ENCODE assay signal across 17 cellular contexts in the genomic region with DNA sequence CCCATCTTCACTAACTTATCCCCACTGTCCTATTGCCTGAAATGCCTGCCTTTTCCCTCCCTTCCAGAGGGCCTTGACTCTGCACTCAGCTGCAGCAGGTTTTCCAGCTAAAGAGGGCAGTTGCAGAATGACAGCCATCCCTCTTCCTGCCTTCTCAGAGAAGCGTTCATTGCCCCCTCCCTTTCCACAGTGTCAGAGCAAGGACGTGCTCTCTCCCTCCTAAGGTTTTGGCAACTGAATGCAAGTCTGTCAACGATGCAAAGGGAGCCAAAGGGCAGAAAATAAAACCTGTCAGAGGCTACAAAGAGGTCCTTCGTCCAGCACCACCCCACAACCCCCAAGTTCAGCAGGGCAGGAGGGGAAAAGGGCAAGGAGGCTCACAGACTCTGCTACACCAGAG.
DNase-seq lines count a peak whose midpoint lies in the region; ATAC-seq, FAIRE-seq and TF ChIP-seq lines count a peak whose summit lies in the region.
"Had no signal": no experiment of that assay in that cellular context is flagged by ENCODE, and none has a peak within 500 bp of the region (broad histone marks: within the 10 kb centered on the region; RNA-seq: fewer than 3 reads in every experiment).

No MANE protein-coding gene starts in this region.

- no peak overlapping the region for H2BK12ac ChIP-seq in neuronal stem cell (ENCODE audit: low read length)

- no peak overlapping the region for H2BK15ac ChIP-seq in neuronal stem cell (ENCODE audit: low read length)

- H3K4me2 ChIP-seq in HepG2 (ENCODE audit: low read depth, low read length), result no peak overlapping the region
- no peak overlapping the region for H3K4me2 ChIP-seq in neuronal stem cell (ENCODE audit: insufficient read depth, low read length, poor library complexity, severe bottlenecking)

- H3K4ac ChIP-seq in neuronal stem cell (ENCODE audit: low read length), result no peak overlapping the region

- no peak overlapping the region for H3K4me3 ChIP-seq in HepG2 (replicated peaks in 1 of 3; ENCODE audit: insufficient read depth in 1 of 3, low read depth in 2 of 3, low read length in 3 of 3)
- H3K4me3 ChIP-seq in right lobe of liver, result no peak overlapping the region
- no peak overlapping the region for H3K4me3 ChIP-seq in neuronal stem cell (ENCODE audit: low read length in 2 of 2)

- FAIRE-seq in HepG2 (lab: Jason Lieb, UNC), result no peak
- FAIRE-seq: D721Med, GM19239, H54 had no signal

- peak overlapping the region; percentile 35 for H3K18ac ChIP-seq in neuronal stem cell (ENCODE audit: low read length)

- H4K20me1 ChIP-seq in HepG2 (ENCODE audit: insufficient read depth, low read length), result no peaks in the 10 kb centered on the region

- no peaks in the 10 kb centered on the region for H3K79me1 ChIP-seq in neuronal stem cell (ENCODE audit: low read depth, low read length)

- H3K27me3 ChIP-seq in HepG2 (ENCODE audit: control insufficient read depth in 1 of 2, insufficient read depth in 2 of 2, low read length in 2 of 2) (no peaks in the 10 kb centered on the region), right lobe of liver (no peaks in the 10 kb centered on the region), neuronal stem cell (ENCODE audit: control insufficient read depth in 3 of 3, insufficient read depth in 3 of 3, low read depth in 1 of 3, low read length in 3 of 3) (peaks cover 0 to 6% (median 0%) of the 10 kb centered on the region in 3 experiments)

- H3K9me3 ChIP-seq in HepG2 (ENCODE audit: low read length) (no peaks in the 10 kb centered on the region), right lobe of liver (no peaks in the 10 kb centered on the region), neuronal stem cell (replicated peaks in 1 of 2; ENCODE audit: control insufficient read depth in 2 of 2, insufficient read depth in 1 of 2, low read depth in 1 of 2, low read length in 2 of 2) (no peaks in the 10 kb centered on the region)

- intact Hi-C loops in HepG2 (cut with micrococcal nuclease; ENCODE audit: unreplicated experiment), result no loop called here
- intact Hi-C loops in right lobe of liver (cut with DNase I), result no loop called here

- no peaks in the 10 kb centered on the region for H3K79me2 ChIP-seq in HepG2 (ENCODE audit: insufficient read depth, low read length)

- DNase-seq in DMS 273 (lab: John Stamatoyannopoulos, UW; ENCODE audit: unreplicated experiment) (peak; percentile 17), DMS 273 treated with DMSO at 0.1 percent for 48 hours (lab: John Stamatoyannopoulos, UW) (no peak), HepG2 (ENCODE audit: low spot score) (no peak), right lobe of liver (no peak), neuronal stem cell (ENCODE audit: low spot score) (no peak), NCI-H69 (lab: John Stamatoyannopoulos, UW) (no peak), superior temporal gyrus (ENCODE audit: extremely low spot score) (no peak)
- DNase-seq: CD8-positive, alpha-beta T cell; COR-L47; DMS53; GF-D8 had no signal

- 10% methylated on average over 4 of the region's 4 CpGs for WGBS in HepG2 (ENCODE audit: low lambda C conversion rate)
- WGBS in right lobe of liver (ENCODE audit: insufficient coverage, low coverage, low lambda C conversion rate, missing lambda C conversion rate), result 41% methylated on average over 3 of the region's 4 CpGs
- WGBS in neuronal stem cell (ENCODE audit: extremely low coverage in 2 of 2, insufficient read length in 2 of 2, insufficient replicate concordance in 1 of 2), 2 donors, result no CpG with 5 or more reads among the region's 4 CpGs

- BruUV-seq in HepG2 (replicated peaks; lab: Mats Ljungman, UMichigan), result no TSS peak

- H3K36me3 ChIP-seq in HepG2 (replicated peaks in 1 of 2; ENCODE audit: control insufficient read depth in 1 of 2, insufficient read depth in 2 of 2, low read length in 2 of 2), result no peaks in the 10 kb centered on the region
- no peaks in the 10 kb centered on the region for H3K36me3 ChIP-seq in right lobe of liver
- no peaks in the 10 kb centered on the region for H3K36me3 ChIP-seq in neuronal stem cell (replicated peaks in 1 of 2; ENCODE audit: control insufficient read depth in 2 of 2, insufficient read depth in 2 of 2, low read length in 2 of 2)

- H2BK5ac ChIP-seq in neuronal stem cell (ENCODE audit: low read length), result no peak overlapping the region

- H3K27ac ChIP-seq in HepG2 (ENCODE audit: extremely low read length, insufficient read depth, low read length), result no peak overlapping the region
- H3K27ac ChIP-seq in right lobe of liver, result no peak overlapping the region
- no peak overlapping the region for H3K27ac ChIP-seq in neuronal stem cell (replicated peaks; ENCODE audit: low read length)
- H3K27ac ChIP-seq: 22Rv1, HL-60 had no signal

- no peak for TF ChIP-seq RAD21 in HepG2 (CRISPR knock-in tag; IDR thresholded peaks at IDR 0.05)

- TF ChIP-seq EP300 in HepG2 (IDR thresholded peaks at IDR 0.05; ENCODE audit: low read depth in 2 of 2, low read length in 2 of 2) (no peak), HepG2 (CRISPR knock-in tag; IDR thresholded peaks at IDR 0.05; ENCODE audit: borderline replicate concordance) (no peak)

- H4K91ac ChIP-seq in neuronal stem cell (ENCODE audit: low read depth, low read length, poor library complexity), result no peak overlapping the region

- peak; percentile 38; the same call in 2 of the 3 replicates for ATAC-seq in HepG2
- no peak for ATAC-seq in right lobe of liver
- ATAC-seq: CD8-positive, alpha-beta T cell; HCT116 had no signal

- no peak for TF ChIP-seq CTCF in HepG2 (CRISPR knock-in tag; IDR thresholded peaks at IDR 0.05)
- TF ChIP-seq CTCF in right lobe of liver (IDR thresholded peaks at IDR 0.05), result no peak

- no peak overlapping the region for H4K8ac ChIP-seq in neuronal stem cell (ENCODE audit: low read depth, low read length)

- H3K23ac ChIP-seq in neuronal stem cell (ENCODE audit: low read depth, low read length, poor library complexity), result no peak overlapping the region

- H3K4me1 ChIP-seq in HepG2 (ENCODE audit: insufficient read depth, low read length) (peaks cover 30% of the 10 kb centered on the region), right lobe of liver (no peaks in the 10 kb centered on the region), neuronal stem cell (ENCODE audit: control insufficient read depth in 2 of 2, insufficient read depth in 1 of 2, low read depth in 1 of 2, low read length in 2 of 2) (no peaks in the 10 kb centered on the region)

- TF ChIP-seq POLR2A in HepG2 (IDR thresholded peaks at IDR 0.05; ENCODE audit: insufficient read depth in 1 of 2, low read depth in 2 of 2, low read length in 2 of 2) (no peak), right lobe of liver (IDR thresholded peaks at IDR 0.05) (no peak)

- no peak overlapping the region for H3K9ac ChIP-seq in HepG2 (ENCODE audit: insufficient read depth, low read depth, low read length)
- no peak overlapping the region for H3K9ac ChIP-seq in neuronal stem cell (ENCODE audit: low read depth, low read length, poor library complexity)

- H3K14ac ChIP-seq in neuronal stem cell (ENCODE audit: low read length), result no peak overlapping the region

- H2AK5ac ChIP-seq in neuronal stem cell (ENCODE audit: low read depth, low read length), result no peak overlapping the region

- POLR2A ChIA-PET in HepG2 (lab: Yijun Ruan, JAX), result no interaction called here

- in situ Hi-C loops in HepG2 (cut with HindIII; ENCODE audit: extremely low pct_ligation_motif_present, low pct_unique_long_range_greater_than_20kb), result no loop called here

- no peak overlapping the region for H2AFZ ChIP-seq in HepG2 (ENCODE audit: low read length)
- H2AFZ ChIP-seq in neuronal stem cell (ENCODE audit: low read length), result peak overlapping the region; percentile 45

- CTCF ChIA-PET in HepG2 (lab: Yijun Ruan, JAX; ENCODE audit: low intra/inter-chr PET ratio, low total read pairs), result no interaction called here

- no peak overlapping the region for H2BK120ac ChIP-seq in neuronal stem cell (ENCODE audit: low read depth, low read length)

TF ChIP-seq in HepG2, 621 proteins besides CTCF, POLR2A, EP300 and RAD21 (continues in another document):
- TF ChIP-seq REPIN1 (CRISPR knock-in tag; IDR thresholded peaks at IDR 0.05; ENCODE audit: borderline replicate concordance, low read depth) (no peak), ZNF205 (CRISPR knock-in tag; IDR thresholded peaks at IDR 0.05) (no peak), ZNF431 (CRISPR knock-in tag; IDR thresholded peaks at IDR 0.05; ENCODE audit: borderline replicate concordance, low read depth) (no peak), NFE2L1 (CRISPR knock-in tag; IDR thresholded peaks at IDR 0.05; ENCODE audit: borderline replicate concordance) (no peak), GPBP1L1 (CRISPR knock-in tag; IDR thresholded peaks at IDR 0.05) (no peak), ZNF3 (CRISPR knock-in tag; IDR thresholded peaks at IDR 0.05) (no peak), PITX1 (CRISPR knock-in tag; IDR thresholded peaks at IDR 0.05) (no peak), FIP1L1 (IDR thresholded peaks at IDR 0.05; ENCODE audit: borderline replicate concordance, insufficient read depth, low read depth, low read length) (no peak), ZFY (CRISPR knock-in tag; IDR thresholded peaks at IDR 0.05) (no peak), ZFP37 (CRISPR knock-in tag; IDR thresholded peaks at IDR 0.05; ENCODE audit: borderline replicate concordance) (no peak), ZNF143 (CRISPR knock-in tag; IDR thresholded peaks at IDR 0.05) (no peak), ZNF441 (CRISPR knock-in tag; IDR thresholded peaks at IDR 0.05; ENCODE audit: borderline replicate concordance) (no peak), TMF1 (CRISPR knock-in tag; IDR thresholded peaks at IDR 0.05; ENCODE audit: low read depth) (no peak), ATF3 (CRISPR knock-in tag; IDR thresholded peaks at IDR 0.05) (no peak), NKX3-1 (CRISPR knock-in tag; IDR thresholded peaks at IDR 0.05) (no peak)
- TF ChIP-seq, protein P1, sequence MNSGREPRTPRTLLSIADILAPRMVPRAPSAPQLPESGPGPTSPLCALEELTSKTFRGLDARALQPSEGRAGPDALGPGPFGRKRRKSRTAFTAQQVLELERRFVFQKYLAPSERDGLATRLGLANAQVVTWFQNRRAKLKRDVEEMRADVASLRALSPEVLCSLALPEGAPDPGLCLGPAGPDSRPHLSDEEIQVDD (CRISPR knock-in tag; IDR thresholded peaks at IDR 0.05; ENCODE audit: borderline replicate concordance), result no peak
